10 cellular contexts compared by ENCODE assay signal in the genomic region with DNA sequence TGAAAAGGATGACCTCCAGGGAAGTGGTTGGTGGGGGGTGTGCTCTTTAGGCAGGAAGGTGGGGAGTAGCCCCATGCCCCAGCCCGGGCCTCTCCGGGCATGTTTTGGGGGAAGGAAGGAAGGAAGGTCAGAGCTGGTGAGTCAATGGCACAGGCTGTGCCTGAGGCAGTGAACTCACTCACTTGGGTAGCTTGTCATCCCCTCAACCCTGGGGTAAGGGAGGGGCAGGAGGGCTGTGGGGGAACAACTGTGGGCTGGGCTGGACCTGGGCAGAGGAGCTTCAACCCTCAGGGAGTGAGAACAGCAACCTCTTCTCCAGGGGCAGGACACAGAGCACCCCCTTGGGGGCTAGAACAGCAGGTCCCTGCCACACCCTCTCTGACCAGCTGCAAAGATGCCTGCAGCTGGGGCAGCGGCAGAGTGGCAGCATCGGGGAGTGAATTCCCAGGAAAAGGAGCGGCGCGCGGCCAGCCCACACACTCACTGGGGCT. TPM values are rescaled to one million over a fixed set of nuclear protein-coding genes. Genes with fewer than 3 reads are reported as not detected.
DNase-seq lines count a peak whose midpoint lies in the region; ATAC-seq and TF ChIP-seq lines count a peak whose summit lies in the region.
"Had no signal": no experiment of that assay in that cellular context is flagged by ENCODE, and none has a peak within 500 bp of the region (broad histone marks: within the 10 kb centered on the region; RNA-seq: fewer than 3 reads in every experiment).

No MANE protein-coding gene starts in this region.

- ATAC-seq in IMR-90 (ENCODE audit: low read depth) (peak; percentile 71), GM21360 (IDR thresholded peaks at IDR 0.05; ENCODE audit: unreplicated experiment) (no peak)

- no peak overlapping the region for H3K4me2 ChIP-seq in IMR-90 (ENCODE audit: low read depth, low read length)

- dilution Hi-C loops in IMR-90 (cut with HindIII; ENCODE audit: low sequenced_read_pairs, unreplicated experiment): no loop called here

- no peak overlapping the region for H3K9ac ChIP-seq in IMR-90 (ENCODE audit: low read depth, low read length)

- H3K4me3 Mint-ChIP-seq in nephron: peak overlapping the region in 1 of 3 experiments; percentile 38
- H3K4me3 Mint-ChIP-seq: memory B cell had no signal

- H2BK5ac ChIP-seq in IMR-90 (ENCODE audit: low read depth, low read length, poor library complexity, severe bottlenecking): peak overlapping the region; percentile 52

- peak overlapping the region in 2 of 3 experiments; percentile 24 to 56 for H3K27ac Mint-ChIP-seq in nephron
- H3K27ac Mint-ChIP-seq: memory B cell had no signal

- no peak overlapping the region for H2BK15ac ChIP-seq in IMR-90 (ENCODE audit: low read depth, low read length)

- H4K91ac ChIP-seq in IMR-90 (ENCODE audit: insufficient read depth, low read depth, low read length): peak overlapping the region; percentile 71; the same call in 1 of the 2 replicates

- H2BK120ac ChIP-seq in IMR-90 (ENCODE audit: low read depth, low read length): peak overlapping the region; percentile 89

- peak overlapping the region; percentile 95 for H3K14ac ChIP-seq in IMR-90 (replicated peaks; ENCODE audit: low read depth, low read length)

- H3K9me3 ChIP-seq in IMR-90 (ENCODE audit: control insufficient read depth, insufficient read depth, low read length): no peaks in the 10 kb centered on the region

- intact Hi-C loops in IMR-90 (cut with micrococcal nuclease): no loop called here

- peaks cover 56% of the 10 kb centered on the region for H3K4me1 Mint-ChIP-seq in nephron

- peak overlapping the region; percentile 88 for H2AK9ac ChIP-seq in IMR-90 (replicated peaks; ENCODE audit: low read depth, low read length, poor library complexity)

- H3K27ac ChIP-seq in IMR-90 (ENCODE audit: insufficient read depth, low read length) (no peak overlapping the region; the same call in 1 of the 2 replicates), cingulate gyrus (ENCODE audit: low read depth, low read length) (peak overlapping the region; percentile 7)
- H3K27ac ChIP-seq: cardiac muscle cell had no signal

- H3K23ac ChIP-seq in IMR-90 (ENCODE audit: low read depth, low read length): peak overlapping the region; percentile 88; the same call in 1 of the 2 replicates

- H4K8ac ChIP-seq in IMR-90 (ENCODE audit: low read depth in 2 of 2, low read length in 2 of 2): peak overlapping the region in 1 of 2 experiments; percentile 77; a peak in 1 of 4 replicates

- H2AK5ac ChIP-seq in IMR-90 (ENCODE audit: low read depth, low read length): peak overlapping the region; percentile 90

- WGBS in IMR-90 (ENCODE audit: extremely low coverage in 2 of 2, insufficient read length in 1 of 2), 2 experiments: 31% methylated on average over 2 of the region's 8 CpGs; no CpG with 5 or more reads in 1 of the 2 experiments

- no peaks in the 10 kb centered on the region for H3K9me3 Mint-ChIP-seq in nephron
- H3K9me3 Mint-ChIP-seq: memory B cell had no signal

- peaks cover 43% of the 10 kb centered on the region for H3K36me3 Mint-ChIP-seq in nephron (ENCODE audit: low read depth)

- H4K20me1 ChIP-seq in IMR-90 (ENCODE audit: insufficient read depth, low read length): no peaks in the 10 kb centered on the region

- TF ChIP-seq CTCF in IMR-90 (conservative IDR thresholded peaks at IDR 0.05; ENCODE audit: low read depth, low read length): no peak
- TF ChIP-seq CTCF in nephron (IDR thresholded peaks at IDR 0.05; ENCODE audit: unreplicated experiment in 3 of 3): no peak

- no peak overlapping the region; the same call in 1 of the 2 replicates for H4K5ac ChIP-seq in IMR-90 (ENCODE audit: low read depth, low read length)

- peak; percentile 84 for DNase-seq in AG20443 (ENCODE audit: low spot score)
- peak; percentile 61 for DNase-seq in IMR-90
- DNase-seq in NCI-H2196 treated with DMSO at 0.1 percent for 48 hours (lab: John Stamatoyannopoulos, UW; ENCODE audit: unreplicated experiment): no peak
- DNase-seq in activated naive CD4-positive, alpha-beta T cell treated with Interleukin-2 at 50 U/mL for 16 hours: no peak
- DNase-seq in NCI-H2227 (lab: John Stamatoyannopoulos, UW; ENCODE audit: unreplicated experiment): no peak

- peak overlapping the region; percentile 61; the same call in 1 of the 2 replicates for H3K4ac ChIP-seq in IMR-90 (ENCODE audit: low read depth, low read length)

- peaks cover 2% of the 10 kb centered on the region; the same call in 1 of the 2 replicates for H3K9me1 ChIP-seq in IMR-90 (ENCODE audit: insufficient read depth, low read length)

- no peaks in the 10 kb centered on the region for H3K27me3 ChIP-seq in IMR-90 (ENCODE audit: control insufficient read depth, insufficient read depth, low read length)
- H3K27me3 ChIP-seq: cardiac muscle cell had no signal

- peak overlapping the region; percentile 50; the same call in 1 of the 2 replicates for H3K56ac ChIP-seq in IMR-90 (ENCODE audit: extremely low read depth, insufficient read depth, low read length)

- no peaks in the 10 kb centered on the region for H3K27me3 Mint-ChIP-seq in nephron (ENCODE audit: low read depth)
- H3K27me3 Mint-ChIP-seq: memory B cell had no signal

- POLR2A ChIA-PET in IMR-90 (lab: Charles Lee; ENCODE audit: unreplicated experiment): no interaction called here

- no TSS peak for BruUV-seq in IMR-90 (replicated peaks; lab: Mats Ljungman, UMichigan)

- H3K36me3 ChIP-seq in IMR-90 (ENCODE audit: control insufficient read depth, insufficient read depth, low read length): peaks cover 30% of the 10 kb centered on the region

- TF ChIP-seq RAD21 in IMR-90 (IDR thresholded peaks at IDR 0.05; ENCODE audit: low read length): no peak

- H3K79me1 ChIP-seq in IMR-90 (ENCODE audit: low read depth in 1 of 2, low read length in 2 of 2): 0 out of 4 replicates have a peak, but pooled peaks cover 0 to 6% of the 10 kb centered on the region in 2 experiments

- peak overlapping the region; percentile 28 for H2AFZ ChIP-seq in IMR-90 (replicated peaks; ENCODE audit: low read length, poor library complexity)

- H3K4me1 ChIP-seq in IMR-90 (ENCODE audit: control insufficient read depth, insufficient read depth, low read length): peaks cover 36% of the 10 kb centered on the region

- peak overlapping the region; percentile 59; the same call in 1 of the 2 replicates for H2BK20ac ChIP-seq in IMR-90 (ENCODE audit: low read depth, low read length)

- no peak for TF ChIP-seq POLR2A in IMR-90 (IDR thresholded peaks at IDR 0.05; ENCODE audit: low read depth, low read length)

- no peak overlapping the region for H3K4me3 ChIP-seq in IMR-90 (ENCODE audit: insufficient read depth, low read depth, low read length)
- H3K4me3 ChIP-seq: cardiac muscle cell had no signal

- CTCF ChIA-PET in IMR-90 (lab: Yijun Ruan, JAX): interaction anchor here (0.5 to 1.5 kb wide), 4 partner anchors 8 to 1830 kb away, joined by 4 to 5 read pairs (median 4); no protein-coding TSS in a partner anchor

- no peak overlapping the region; the same call in 1 of the 2 replicates for H3K18ac ChIP-seq in IMR-90 (ENCODE audit: low read depth, low read length)

- in situ Hi-C loops in IMR-90 (cut with MboI; ENCODE audit: low sequenced_read_pairs): loop anchor here (10.0 kb wide), 1 partner anchor 263 kb away; a partner anchor contains a TSS

TF ChIP-seq in IMR-90, 13 proteins besides CTCF, POLR2A, EP300 and RAD21 (continues in another document):
- TF ChIP-seq, protein P1, sequence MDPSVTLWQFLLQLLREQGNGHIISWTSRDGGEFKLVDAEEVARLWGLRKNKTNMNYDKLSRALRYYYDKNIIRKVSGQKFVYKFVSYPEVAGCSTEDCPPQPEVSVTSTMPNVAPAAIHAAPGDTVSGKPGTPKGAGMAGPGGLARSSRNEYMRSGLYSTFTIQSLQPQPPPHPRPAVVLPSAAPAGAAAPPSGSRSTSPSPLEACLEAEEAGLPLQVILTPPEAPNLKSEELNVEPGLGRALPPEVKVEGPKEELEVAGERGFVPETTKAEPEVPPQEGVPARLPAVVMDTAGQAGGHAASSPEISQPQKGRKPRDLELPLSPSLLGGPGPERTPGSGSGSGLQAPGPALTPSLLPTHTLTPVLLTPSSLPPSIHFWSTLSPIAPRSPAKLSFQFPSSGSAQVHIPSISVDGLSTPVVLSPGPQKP (IDR thresholded peaks at IDR 0.05; ENCODE audit: borderline replicate concordance, low read depth, low read length): no peak
- TF ChIP-seq CEBPB (IDR thresholded peaks at IDR 0.05; ENCODE audit: low read depth, low read length) (no peak), FOS (IDR thresholded peaks at IDR 0.05; ENCODE audit: low read depth, low read length) (0 out of 2 replicates have a peak, but pooled peaks have one; percentile 2), RCOR1 (IDR thresholded peaks at IDR 0.05; ENCODE audit: insufficient replicate concordance, low read length) (no peak), BHLHE40 (IDR thresholded peaks at IDR 0.05; ENCODE audit: low read depth, low read length) (no peak), MXI1 (IDR thresholded peaks at IDR 0.05; ENCODE audit: borderline replicate concordance, low read depth, low read length) (no peak), MAFK (IDR thresholded peaks at IDR 0.05; ENCODE audit: low read depth, low read length) (no peak), CHD1 (IDR thresholded peaks at IDR 0.05; ENCODE audit: low read depth, low read length) (no peak), MAZ (IDR thresholded peaks at IDR 0.05; ENCODE audit: borderline replicate concordance, low read depth, low read length) (peak; percentile 51; the same call in 1 of the 2 replicates)

RNA-seq across cellular contexts. Expression of a gene that starts 6.3 kb away (rescaled TPM):
- not detected in 2 replicates for total RNA-seq in IMR-90 (2012; rRNA removed)
- polyA plus RNA-seq in IMR-90 (2012; rRNA removed): not detected in 2 replicates
- polyA plus RNA-seq in IMR-90 (2012; cell fraction: cytosol; rRNA removed): 0.03 and 0.05 TPM in 2 replicates
- polyA plus RNA-seq in IMR-90 (2012; cell fraction: nucleus; rRNA removed; ENCODE audit: low replicate concordance): 0.04 TPM in 1 of 2 replicates, not detected in the other
- total RNA-seq: cardiac muscle cell had no signal
- polyA plus RNA-seq: cardiac muscle cell had no signal

RNA-seq across cellular contexts. Expression of a gene that starts 32.7 kb away (rescaled TPM):
- 18.6 and 25.8 TPM in 2 replicates for total RNA-seq in IMR-90 (2012; rRNA removed)
- 73.6 and 79.0 TPM in 2 replicates for polyA plus RNA-seq in IMR-90 (2012; rRNA removed)
- polyA plus RNA-seq in IMR-90 (2012; cell fraction: cytosol; rRNA removed): 29.9 and 49.0 TPM in 2 replicates
- polyA plus RNA-seq in IMR-90 (2012; cell fraction: nucleus; rRNA removed; ENCODE audit: low replicate concordance): 167 and 365 TPM in 2 replicates

RNA-seq across cellular contexts. Expression of a gene that starts 40.9 kb away (rescaled TPM):
- total RNA-seq in IMR-90 (2012; rRNA removed): 123 and 125 TPM in 2 replicates
- polyA plus RNA-seq in IMR-90 (2012; rRNA removed): 154 and 155 TPM in 2 replicates
- 69.3 and 125 TPM in 2 replicates for polyA plus RNA-seq in IMR-90 (2012; cell fraction: cytosol; rRNA removed)
- polyA plus RNA-seq in IMR-90 (2012; cell fraction: nucleus; rRNA removed; ENCODE audit: low replicate concordance): 121 and 167 TPM in 2 replicates

RNA-seq across cellular contexts. Expression of a gene that starts 41.2 kb away (rescaled TPM):
- 20.8 and 22.0 TPM in 2 replicates for total RNA-seq in IMR-90 (2012; rRNA removed)
- polyA plus RNA-seq in IMR-90 (2012; rRNA removed): 21.9 and 23.4 TPM in 2 replicates
- 22.4 and 25.8 TPM in 2 replicates for polyA plus RNA-seq in IMR-90 (2012; cell fraction: cytosol; rRNA removed)
- 17.8 and 22.5 TPM in 2 replicates for polyA plus RNA-seq in IMR-90 (2012; cell fraction: nucleus; rRNA removed; ENCODE audit: low replicate concordance)

RNA-seq across cellular contexts. Expression of a gene that starts 58.7 kb away (rescaled TPM):
- not detected in 2 replicates for total RNA-seq in IMR-90 (2012; rRNA removed)
- polyA plus RNA-seq in IMR-90 (2012; rRNA removed): 0.04 TPM in 1 of 2 replicates, not detected in the other
- not detected in 2 replicates for polyA plus RNA-seq in IMR-90 (2012; cell fraction: cytosol; rRNA removed)
- polyA plus RNA-seq in IMR-90 (2012; cell fraction: nucleus; rRNA removed; ENCODE audit: low replicate concordance): not detected in 2 replicates
- total RNA-seq: cardiac muscle cell had no signal
- polyA plus RNA-seq: cardiac muscle cell had no signal

Comparison
In these comparisons a context has a peak if more than half of its experiments do, and no peak if none do; other contexts are left out.
1. DNase-seq: peak in AG20443 (single experiment) and IMR-90 (single experiment); none in NCI-H2196 treated with DMSO at 0.1 percent for 48 hours (single experiment), activated naive CD4-positive, alpha-beta T cell treated with Interleukin-2 at 50 U/mL for 16 hours (single experiment) and NCI-H2227 (single experiment).